In the genomic region with DNA sequence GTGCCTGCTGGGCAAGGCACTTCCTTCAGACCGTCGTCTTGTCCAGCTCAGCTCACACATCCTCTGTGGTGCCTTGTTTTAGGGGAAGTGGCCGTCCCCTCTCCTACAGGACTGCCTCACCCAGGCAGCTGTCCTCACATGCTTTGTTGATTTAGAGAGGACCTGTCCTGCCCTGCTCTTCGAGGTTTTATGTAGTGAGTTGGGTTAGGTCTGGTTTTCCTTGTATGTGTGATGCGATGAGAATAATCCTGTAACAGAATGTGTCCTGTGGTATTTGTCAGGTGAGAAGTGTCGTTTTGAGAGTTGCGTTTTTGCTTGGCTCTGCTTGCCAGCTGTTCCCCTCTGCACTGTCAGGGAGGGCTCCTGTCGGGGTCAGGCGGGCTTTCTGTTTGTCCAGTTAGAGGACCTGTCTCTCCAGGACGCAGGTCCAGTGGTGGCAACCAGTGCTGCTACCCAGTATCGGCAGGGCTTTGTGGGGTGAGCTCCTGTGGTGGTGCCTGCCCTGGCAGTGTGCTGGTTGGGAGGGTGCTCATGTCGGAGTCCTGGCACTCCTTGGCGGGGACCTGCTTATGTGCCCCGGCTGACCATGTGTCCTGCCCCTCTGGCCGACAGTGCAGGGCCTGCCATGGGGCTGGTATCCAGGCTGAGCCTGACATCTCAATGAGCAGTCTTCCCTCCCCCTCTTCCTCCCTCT, we compare ENCODE assay signal across 20 cellular contexts. TPM values are rescaled to one million over a fixed set of nuclear protein-coding genes. Genes with fewer than 3 reads are reported as not detected.
DNase-seq lines count a peak whose midpoint lies in the region; ATAC-seq and TF ChIP-seq lines count a peak whose summit lies in the region.
"Had no signal": no experiment of that assay in that cellular context is flagged by ENCODE, and none has a peak within 500 bp of the region (broad histone marks: within the 10 kb centered on the region; RNA-seq: fewer than 3 reads in every experiment).

No MANE protein-coding gene starts in this region.

- H3F3A ChIP-seq in GM23248 (ENCODE audit: insufficient read depth): no peaks in the 10 kb centered on the region

- H3K4me3 ChIP-seq in GM23248: no peak overlapping the region
- no peak overlapping the region for H3K4me3 ChIP-seq in ascending aorta
- H3K4me3 ChIP-seq: SK-N-MC, skin epidermis, thyroid gland had no signal

- H3K27me3 Mint-ChIP-seq in nephron (ENCODE audit: low read depth): no peaks in the 10 kb centered on the region

- TF ChIP-seq CTCF in nephron (IDR thresholded peaks at IDR 0.05; ENCODE audit: unreplicated experiment in 3 of 3) (no peak), ascending aorta (IDR thresholded peaks at IDR 0.05) (no peak)

- H3K27me3 ChIP-seq in GM23248 (replicated peaks; ENCODE audit: insufficient read depth) (no peaks in the 10 kb centered on the region), ascending aorta (no peaks in the 10 kb centered on the region)
- H3K27me3 ChIP-seq: thyroid gland had no signal

- H3K9me3 ChIP-seq in GM23248 (ENCODE audit: low read depth): no peaks in the 10 kb centered on the region
- H3K9me3 ChIP-seq in ascending aorta: no peaks in the 10 kb centered on the region
- H3K9me3 ChIP-seq: thyroid gland had no signal

- H3K9me2 ChIP-seq in GM23248 (ENCODE audit: insufficient read depth): no peaks in the 10 kb centered on the region

- H3K4me2 ChIP-seq in GM23248 (ENCODE audit: unreplicated experiment): no peak overlapping the region

- H3K9me3 Mint-ChIP-seq in activated naive CD4-positive, alpha-beta T cell treated with anti-CD3 and anti-CD28 coated beads, Interleukin-2, amount 50 U/mL, for 72 hours: no peaks in the 10 kb centered on the region
- no peaks in the 10 kb centered on the region for H3K9me3 Mint-ChIP-seq in nephron
- H3K9me3 Mint-ChIP-seq: HFFc6, neural crest cell had no signal

- no peak overlapping the region for H3K27ac ChIP-seq in GM23248
- no peak overlapping the region for H3K27ac ChIP-seq in ascending aorta
- H3K27ac ChIP-seq: SK-N-MC, skin epidermis, thyroid gland had no signal

- H3K36me3 ChIP-seq in GM23248 (ENCODE audit: low read depth) (no peaks in the 10 kb centered on the region; the same call in 1 of the 2 replicates), ascending aorta (peaks cover 45 to 67% of the 10 kb centered on the region in 2 donors)

- peak; percentile 60 for DNase-seq in DMS53 (lab: John Stamatoyannopoulos, UW)
- no peak for DNase-seq in DMS53 treated with DMSO at 0.1 percent for 48 hours (lab: John Stamatoyannopoulos, UW; ENCODE audit: unreplicated experiment)
- DNase-seq in GM23248: peak; percentile 23
- no peak for DNase-seq in activated naive CD4-positive, alpha-beta T cell treated with anti-CD3 and anti-CD28 coated beads, Interleukin-2, amount 50 U/mL, for 72 hours (ENCODE audit: low spot score in 2 of 2)
- no peak for DNase-seq in ascending aorta (ENCODE audit: low spot score in 2 of 2)
- DNase-seq: activated CD4-positive, alpha-beta T cell treated with anti-CD3 and anti-CD28 coated beads, Interleukin-2, amount 50 U/mL, for 4 hours; DMS79 treated with DMSO at 0.1 percent for 48 hours; effector CD8-positive, alpha-beta T cell; HFFc6; KG1; NCI-H2029; NK-92 treated with Interleukin-12 subunit alpha and Interleukin-12 subunit beta, amount 100 ng/mL, for 24 hours; thyroid gland had no signal

- intact Hi-C loops in ascending aorta (cut with DNase I): no loop called here

- peak; percentile 43 to 48 for ATAC-seq in activated naive CD4-positive, alpha-beta T cell treated with anti-CD3 and anti-CD28 coated beads, Interleukin-2, amount 50 U/mL, for 72 hours
- no peak for ATAC-seq in HG03139 (IDR thresholded peaks at IDR 0.05; ENCODE audit: unreplicated experiment)
- ATAC-seq in HG03432 (IDR thresholded peaks at IDR 0.05; ENCODE audit: unreplicated experiment): no peak

- no peak overlapping the region for H2AFZ ChIP-seq in GM23248

- in situ Hi-C loops in GM23248 (cut with MboI): no loop called here

- H3K4me1 Mint-ChIP-seq in nephron: peaks cover 19% of the 10 kb centered on the region

- no peak overlapping the region for H3K4me3 Mint-ChIP-seq in nephron
- H3K4me3 Mint-ChIP-seq: HFFc6 had no signal

- peak overlapping the region in 1 of 2 donors; percentile 30 for H3K27ac Mint-ChIP-seq in activated naive CD4-positive, alpha-beta T cell treated with anti-CD3 and anti-CD28 coated beads, Interleukin-2, amount 50 U/mL, for 72 hours
- H3K27ac Mint-ChIP-seq in nephron: peak overlapping the region; percentile 88 to 96 (median 92)
- H3K27ac Mint-ChIP-seq: HFFc6 had no signal

- no peaks in the 10 kb centered on the region for H4K20me1 ChIP-seq in GM23248 (ENCODE audit: insufficient read depth)

- H3K9ac ChIP-seq in GM23248: no peak overlapping the region

- H3K79me2 ChIP-seq in GM23248 (ENCODE audit: insufficient read depth): peaks cover 6% of the 10 kb centered on the region; the same call in 1 of the 2 replicates

- WGBS in GM23248 (ENCODE audit: low coverage in 1 of 2, low lambda C conversion rate in 2 of 2, missing lambda C conversion rate in 2 of 2), 2 experiments: 87 to 89% methylated on average over 15 of the region's 15 CpGs

- H3K36me3 Mint-ChIP-seq in activated naive CD4-positive, alpha-beta T cell treated with anti-CD3 and anti-CD28 coated beads, Interleukin-2, amount 50 U/mL, for 72 hours: peaks cover 5% of the 10 kb centered on the region in 2 donors
- H3K36me3 Mint-ChIP-seq in nephron (ENCODE audit: low read depth): peaks cover 31% of the 10 kb centered on the region

- no peaks in the 10 kb centered on the region for H3K4me1 ChIP-seq in GM23248 (ENCODE audit: insufficient read depth)
- H3K4me1 ChIP-seq in ascending aorta: no peaks in the 10 kb centered on the region
- H3K4me1 ChIP-seq: thyroid gland had no signal

RNA-seq across cellular contexts. Expression of a gene that starts 41.3 kb away (rescaled TPM):
- not detected in 2 replicates for total RNA-seq in GM23248 (2014; rRNA removed; shearing (Covaris generic))
- polyA plus RNA-seq in GM23248 (2016; fragmentation: Nextera tagmentation; extraction: Ambion mirVana): not detected in 2 replicates
- total RNA-seq in activated naive CD4-positive, alpha-beta T cell treated with anti-CD3 and anti-CD28 coated beads, Interleukin-2, amount 50 U/mL, for 72 hours: not detected
- total RNA-seq in ascending aorta: not detected
- total RNA-seq: A172, HFFc6, neural crest cell, thyroid gland had no signal

Comparison
In these comparisons a context has a peak if more than half of its experiments do, and no peak if none do; other contexts are left out.
1. DNase-seq: peak in DMS53 (single experiment) and GM23248 (single experiment); none in DMS53 treated with DMSO at 0.1 percent for 48 hours (single experiment), activated naive CD4-positive, alpha-beta T cell treated with anti-CD3 and anti-CD28 coated beads, Interleukin-2, amount 50 U/mL, for 72 hours (0 of 2) and ascending aorta (0 of 2).
2. ATAC-seq: peak in activated naive CD4-positive, alpha-beta T cell treated with anti-CD3 and anti-CD28 coated beads, Interleukin-2, amount 50 U/mL, for 72 hours (2 of 2); none in HG03139 (single experiment) and HG03432 (single experiment).